Comparison of ENCODE assay signal across 9 cellular contexts in genomic region chr2:153477096-153477555, GRCh38.
DNase-seq lines count a peak whose midpoint lies in the region; ATAC-seq, FAIRE-seq and TF ChIP-seq lines count a peak whose summit lies in the region.
"Had no signal": no experiment of that assay in that cellular context is flagged by ENCODE, and none has a peak within 500 bp of the region (broad histone marks: within the 10 kb centered on the region; RNA-seq: fewer than 3 reads in every experiment).

No MANE protein-coding gene starts in this region.

- in situ Hi-C loops in brain microvascular endothelial cell (cut with HindIII; ENCODE audit: low pct_ligation_motif_present, low sequenced_read_pairs), result no loop called here

- peak overlapping the region; percentile 37 for H3K27ac Mint-ChIP-seq in nephron progenitor cell

- H3K4me3 ChIP-seq in brain microvascular endothelial cell (ENCODE audit: low read depth, low read length), result no peak overlapping the region

- no peaks in the 10 kb centered on the region for H3K36me3 ChIP-seq in brain microvascular endothelial cell (replicated peaks)
- H3K36me3 ChIP-seq: left lung had no signal

- peaks cover 21% of the 10 kb centered on the region for H3K27me3 ChIP-seq in brain microvascular endothelial cell (replicated peaks)

- DNase-seq in D721Med (ENCODE audit: insufficient read length, low spot score), result no peak
- DNase-seq in NCI-H1105 (lab: John Stamatoyannopoulos, UW), result peak; percentile 57
- no peak for DNase-seq in brain microvascular endothelial cell
- DNase-seq in nephron progenitor cell, result peak; percentile 63
- no peak for DNase-seq in OCI-M1 (lab: John Stamatoyannopoulos, UW)

- no peaks in the 10 kb centered on the region for H3K36me3 Mint-ChIP-seq in nephron progenitor cell (ENCODE audit: low read depth)

- no peak for ATAC-seq in HG03460 (IDR thresholded peaks at IDR 0.05; ENCODE audit: unreplicated experiment)
- no peak for ATAC-seq in GM18868 (IDR thresholded peaks at IDR 0.05; ENCODE audit: unreplicated experiment)
- no peak for ATAC-seq in HG02763 (IDR thresholded peaks at IDR 0.05; ENCODE audit: unreplicated experiment)

- peak; percentile 18 for TF ChIP-seq CTCF in D721Med (IDR thresholded peaks at IDR 0.05; ENCODE audit: insufficient read depth, missing control alignments)
- peak; percentile 38 for TF ChIP-seq CTCF in brain microvascular endothelial cell (IDR thresholded peaks at IDR 0.05; ENCODE audit: low read depth, low read length, missing control alignments)
- peak; percentile 46 for TF ChIP-seq CTCF in nephron progenitor cell (IDR thresholded peaks at IDR 0.05)

- H3K27ac ChIP-seq in brain microvascular endothelial cell, result no peak overlapping the region
- H3K27ac ChIP-seq: left lung had no signal

- peak overlapping the region; percentile 81 for H3K4me3 Mint-ChIP-seq in nephron progenitor cell

- H3K4me1 Mint-ChIP-seq in nephron progenitor cell, result peaks cover 85% of the 10 kb centered on the region

- no peaks in the 10 kb centered on the region for H3K9me3 Mint-ChIP-seq in nephron progenitor cell

- no peak for FAIRE-seq in D721Med (lab: Jason Lieb, UNC)

- H3K27me3 Mint-ChIP-seq in nephron progenitor cell (ENCODE audit: low read depth, poor library complexity), result peaks cover 13% of the 10 kb centered on the region

Comparison
In these comparisons a context has a peak if more than half of its experiments do, and no peak if none do; other contexts are left out.
1. DNase-seq: peak in NCI-H1105 (single experiment) and nephron progenitor cell (single experiment); none in D721Med (single experiment), brain microvascular endothelial cell (single experiment) and OCI-M1 (single experiment).
2. Peak in every context shown above with its lines, with median percentiles within 50 percentile points of each other: CTCF ChIP-seq.